Comparison of ENCODE assay signal across 9 cellular contexts in genomic region chr12:50222275-50222783, GRCh38. TPM values are rescaled to one million over a fixed set of nuclear protein-coding genes. Genes with fewer than 3 reads are reported as not detected.
DNase-seq lines count a peak whose midpoint lies in the region; ATAC-seq, FAIRE-seq and TF ChIP-seq lines count a peak whose summit lies in the region.
"Had no signal": no experiment of that assay in that cellular context is flagged by ENCODE, and none has a peak within 500 bp of the region (broad histone marks: within the 10 kb centered on the region; RNA-seq: fewer than 3 reads in every experiment).

No MANE protein-coding gene starts in this region.

- peaks cover 31 to 54% (median 47%) of the 10 kb centered on the region in 10 experiments for H3K4me1 ChIP-seq in BLaER1 treated with 17β-estradiol and CSF1 and Interleukin-3, amounts not matched to agents 10 nM and 100 nM
- H3K4me1 ChIP-seq in neural progenitor cell: peaks cover 38% of the 10 kb centered on the region

- DNase-seq in NCI-H446 treated with DMSO at 0.1 percent for 48 hours (lab: John Stamatoyannopoulos, UW): peak; percentile 62
- peak; percentile 5 for DNase-seq in activated effector memory CD4-positive, alpha-beta T cell treated with Interleukin-2 at 50 U/mL for 16 hours
- DNase-seq in frontal cortex (ENCODE audit: low spot score in 2 of 2): peak; percentile 30 to 60
- peak; percentile 59 for DNase-seq in neural progenitor cell (ENCODE audit: low spot score)
- DNase-seq in cerebellar nuclear complex (lab: John Stamatoyannopoulos, UW): no peak
- no peak for DNase-seq in NCI-H1436 (lab: John Stamatoyannopoulos, UW)

- peak overlapping the region; percentile 55 to 76 (median 68) for H3K9ac ChIP-seq in BLaER1 treated with 17β-estradiol and CSF1 and Interleukin-3, amounts not matched to agents 10 nM and 100 nM
- H3K9ac ChIP-seq in neural progenitor cell: no peak overlapping the region

- peaks cover 42% of the 10 kb centered on the region for H3F3A ChIP-seq in neural progenitor cell (ENCODE audit: low read depth)

- H4K20me1 ChIP-seq in BLaER1 treated with 17β-estradiol and CSF1 and Interleukin-3, amounts not matched to agents 10 nM and 100 nM: peaks cover 0 to 5% (median 0%) of the 10 kb centered on the region in 11 experiments; a peak in 1 of 22 replicates
- H4K20me1 ChIP-seq in neural progenitor cell (ENCODE audit: low read depth): no peaks in the 10 kb centered on the region

- H2AFZ ChIP-seq in neural progenitor cell (replicated peaks): peak overlapping the region; percentile 51

- H3K79me2 ChIP-seq in neural progenitor cell (ENCODE audit: low read depth): peaks cover 13% of the 10 kb centered on the region

- peak overlapping the region; percentile 16 to 77 (median 57); a peak in 21 of 22 replicates for H3K27ac ChIP-seq in BLaER1 treated with 17β-estradiol and CSF1 and Interleukin-3, amounts not matched to agents 10 nM and 100 nM
- H3K27ac ChIP-seq in neural progenitor cell: peak overlapping the region; percentile 66

- H3K27ac Mint-ChIP-seq in neural progenitor cell: no peak overlapping the region
- H3K27ac Mint-ChIP-seq: T-helper 1 cell treated with Interleukin-12 subunit alpha and Interleukin-12 subunit beta and Interleukin-4 antibody, amounts not matched to agents 30 μg/mL and 1 μg/mL, for 36 hours had no signal

- H3K27me3 ChIP-seq in BLaER1 treated with 17β-estradiol and CSF1 and Interleukin-3, amounts not matched to agents 10 nM and 100 nM: no peaks in the 10 kb centered on the region
- no peaks in the 10 kb centered on the region for H3K27me3 ChIP-seq in neural progenitor cell

- peak overlapping the region; percentile 39 to 70 (median 56) for H3K4me3 ChIP-seq in BLaER1 treated with 17β-estradiol and CSF1 and Interleukin-3, amounts not matched to agents 10 nM and 100 nM
- peak overlapping the region; percentile 48 for H3K4me3 ChIP-seq in neural progenitor cell

- peak; percentile 10 for TF ChIP-seq CTCF in neural progenitor cell (IDR thresholded peaks at IDR 0.05)

- H3K4me2 ChIP-seq in BLaER1 treated with 17β-estradiol and CSF1 and Interleukin-3, amounts not matched to agents 10 nM and 100 nM: peak overlapping the region; percentile 74 to 92 (median 79)
- H3K4me2 ChIP-seq in neural progenitor cell: peak overlapping the region; percentile 82

- no peak for FAIRE-seq in frontal cortex (lab: Jason Lieb, UNC)

- no peaks in the 10 kb centered on the region for H3K9me3 ChIP-seq in BLaER1 treated with 17β-estradiol and CSF1 and Interleukin-3, amounts not matched to agents 10 nM and 100 nM (replicated peaks in 1 of 11)
- H3K9me3 ChIP-seq in neural progenitor cell (ENCODE audit: low read depth): no peaks in the 10 kb centered on the region

- H3K9me3 Mint-ChIP-seq in neural progenitor cell: no peaks in the 10 kb centered on the region
- H3K9me3 Mint-ChIP-seq: T-helper 1 cell treated with Interleukin-12 subunit alpha and Interleukin-12 subunit beta and Interleukin-4 antibody, amounts not matched to agents 30 μg/mL and 1 μg/mL, for 36 hours had no signal

- H3K36me3 ChIP-seq in BLaER1 treated with 17β-estradiol and CSF1 and Interleukin-3, amounts not matched to agents 10 nM and 100 nM: peaks cover 0 to 14% (median 0%) of the 10 kb centered on the region in 11 experiments; a peak in 4 of 22 replicates
- no peaks in the 10 kb centered on the region for H3K36me3 ChIP-seq in neural progenitor cell

- H3K4me1 Mint-ChIP-seq in neural progenitor cell: peaks cover 20% of the 10 kb centered on the region

- H3K36me3 Mint-ChIP-seq in neural progenitor cell: no peaks in the 10 kb centered on the region

- H3K27me3 Mint-ChIP-seq in neural progenitor cell (ENCODE audit: insufficient read depth, low read depth): no peaks in the 10 kb centered on the region

- H3K4me3 Mint-ChIP-seq in neural progenitor cell: no peak overlapping the region

- peak; percentile 42 for ATAC-seq in GM21381 (IDR thresholded peaks at IDR 0.05; ENCODE audit: unreplicated experiment)

RNA-seq across cellular contexts. Expression of gene CERS5, which starts 55.2 kb away (rescaled TPM):
- total RNA-seq in frontal cortex (104 TPM), neural progenitor cell (ENCODE audit: low replicate concordance) (44.2 and 48.0 TPM in 2 replicates)

Comparison
In these comparisons a context has a peak if more than half of its experiments do, and no peak if none do; other contexts are left out.
1. DNase-seq: peak in NCI-H446 treated with DMSO at 0.1 percent for 48 hours (single experiment), activated effector memory CD4-positive, alpha-beta T cell treated with Interleukin-2 at 50 U/mL for 16 hours (single experiment), frontal cortex (2 of 2) and neural progenitor cell (single experiment); none in cerebellar nuclear complex (0 of 2) and NCI-H1436 (single experiment).